11 cellular contexts compared by ENCODE assay signal in genomic region chr11:12397953-12398352, GRCh38. TPM values are rescaled to one million over a fixed set of nuclear protein-coding genes. Genes with fewer than 3 reads are reported as not detected.
DNase-seq lines count a peak whose midpoint lies in the region; ATAC-seq and TF ChIP-seq lines count a peak whose summit lies in the region.
"Had no signal": no experiment of that assay in that cellular context is flagged by ENCODE, and none has a peak within 500 bp of the region (broad histone marks: within the 10 kb centered on the region; RNA-seq: fewer than 3 reads in every experiment).

No MANE protein-coding gene starts in this region.

- ATAC-seq in HG02840 (IDR thresholded peaks at IDR 0.05; ENCODE audit: low FRiP score, unreplicated experiment): no peak
- ATAC-seq in GM21528 (IDR thresholded peaks at IDR 0.05; ENCODE audit: low FRiP score, unreplicated experiment): no peak

- TF ChIP-seq CTCF in HFFc6 (IDR thresholded peaks at IDR 0.05) (no peak), cardiac fibroblast (IDR thresholded peaks at IDR 0.05; ENCODE audit: low read depth, low read length) (no peak), kidney epithelial cell (IDR thresholded peaks at IDR 0.05; ENCODE audit: insufficient read depth, low read length, poor library complexity, severe bottlenecking) (no peak)

- DNase-seq in HFFc6 (peak; percentile 88), cardiac fibroblast (ENCODE audit: low read depth in 2 of 2) (peak; percentile 94 to 96), kidney epithelial cell (ENCODE audit: low read depth) (peak; percentile 88), NCI-H2029 (lab: John Stamatoyannopoulos, UW) (no peak)
- no peak for DNase-seq in stimulated activated CD4-positive, alpha-beta T cell treated with anti-CD3 and anti-CD28 coated beads, Interleukin-4, amount 100 ng/mL, for 24 hours
- DNase-seq: activated CD8-positive, alpha-beta memory T cell treated with anti-CD3 and anti-CD28 coated beads, Interleukin-2, amount 50 U/mL, for 4 hours; right lobe of liver had no signal

- peaks cover 69% of the 10 kb centered on the region for H3K4me1 Mint-ChIP-seq in HFFc6 (ENCODE audit: low read depth)

- H3K4me3 Mint-ChIP-seq in HFFc6: peak overlapping the region; percentile 72

- no peak overlapping the region for H3K4me3 ChIP-seq in cardiac fibroblast (replicated peaks in 1 of 2; ENCODE audit: low read depth in 2 of 2, low read length in 2 of 2)
- H3K4me3 ChIP-seq in kidney epithelial cell (ENCODE audit: low read depth, low read length): no peak overlapping the region
- H3K4me3 ChIP-seq in subcutaneous abdominal adipose tissue (ENCODE audit: low read depth in 1 of 5, low read length in 5 of 5): no peak overlapping the region
- H3K4me3 ChIP-seq: right lobe of liver had no signal

- H3K36me3 Mint-ChIP-seq in HFFc6 (ENCODE audit: low read depth): peaks cover 31% of the 10 kb centered on the region

- H3K36me3 ChIP-seq in kidney epithelial cell (ENCODE audit: control insufficient read depth, insufficient read depth, low read length): no peaks in the 10 kb centered on the region
- peaks cover 0 to 3% (median 0%) of the 10 kb centered on the region in 5 donors for H3K36me3 ChIP-seq in subcutaneous abdominal adipose tissue (ENCODE audit: control insufficient read depth in 5 of 5, insufficient read depth in 5 of 5, low read length in 5 of 5)
- H3K36me3 ChIP-seq: right lobe of liver had no signal

- peak overlapping the region; percentile 91 for H3K27ac Mint-ChIP-seq in HFFc6

- no peaks in the 10 kb centered on the region for H3K9me3 Mint-ChIP-seq in HFFc6

- H3K27ac ChIP-seq in subcutaneous abdominal adipose tissue (ENCODE audit: low read depth, low read length): peak overlapping the region; percentile 47
- H3K27ac ChIP-seq: epithelial cell of prostate, right lobe of liver had no signal

- no peak overlapping the region for H3K9ac ChIP-seq in subcutaneous abdominal adipose tissue (ENCODE audit: low read length in 5 of 5)

- H3K4me1 ChIP-seq in subcutaneous abdominal adipose tissue (ENCODE audit: control insufficient read depth in 5 of 5, insufficient read depth in 5 of 5, low read length in 5 of 5): peaks cover 0 to 30% (median 22%) of the 10 kb centered on the region in 5 donors

- H3K27me3 Mint-ChIP-seq in HFFc6 (ENCODE audit: insufficient read depth): no peaks in the 10 kb centered on the region; the same call in 1 of the 2 replicates

- peaks cover 0 to 8% (median 4%) of the 10 kb centered on the region in 5 donors for H3K9me3 ChIP-seq in subcutaneous abdominal adipose tissue (ENCODE audit: control insufficient read depth in 5 of 5, low read length in 5 of 5)
- H3K9me3 ChIP-seq: right lobe of liver had no signal

- H3K27me3 ChIP-seq in kidney epithelial cell (ENCODE audit: control insufficient read depth, insufficient read depth, low read length): no peaks in the 10 kb centered on the region
- no peaks in the 10 kb centered on the region for H3K27me3 ChIP-seq in subcutaneous abdominal adipose tissue (ENCODE audit: control insufficient read depth in 5 of 5, insufficient read depth in 4 of 5, low read length in 5 of 5)
- H3K27me3 ChIP-seq: right lobe of liver had no signal

RNA-seq across cellular contexts. Expression of gene PARVA, which starts 20.6 kb away (rescaled TPM):
- 100 to 1,000 TPM; 150 to 237 (median 184) TPM for total RNA-seq in HFFc6 (2021; fragmentation: NEBNext Ultra II Directional; extraction: Animal tissue kit (Norgen Biotek cat#: 25700))
- total RNA-seq in kidney epithelial cell: 39.6 and 45.9 TPM in 2 replicates

Comparison
In these comparisons a context has a peak if more than half of its experiments do, and no peak if none do; other contexts are left out.
1. DNase-seq: peak in HFFc6 (single experiment), cardiac fibroblast (2 of 2) and kidney epithelial cell (single experiment); none in stimulated activated CD4-positive, alpha-beta T cell treated with anti-CD3 and anti-CD28 coated beads, Interleukin-4, amount 100 ng/mL, for 24 hours (single experiment) and NCI-H2029 (single experiment).